Comparison of ENCODE assay signal across 14 cellular contexts in the genomic region with DNA sequence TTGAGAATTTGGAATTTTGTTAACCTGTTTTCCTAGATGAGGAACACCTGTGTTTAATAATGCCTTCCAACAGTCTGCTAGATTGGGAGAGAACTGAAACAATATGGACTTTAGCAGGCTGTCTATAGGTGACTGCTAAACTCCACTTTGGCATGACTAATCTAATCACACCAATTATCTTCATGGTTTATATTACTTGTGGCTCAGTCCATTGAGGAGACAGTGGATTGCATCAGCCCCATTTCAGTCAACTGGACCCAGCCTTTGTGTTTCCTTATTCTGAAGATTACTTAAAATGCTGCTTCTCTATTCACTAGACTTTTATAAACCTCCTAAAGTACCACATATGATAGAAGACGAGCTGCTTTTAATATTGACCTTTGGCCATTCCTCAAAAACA.
DNase-seq lines count a peak whose midpoint lies in the region; ATAC-seq, FAIRE-seq and TF ChIP-seq lines count a peak whose summit lies in the region.
"Had no signal": no experiment of that assay in that cellular context is flagged by ENCODE, and none has a peak within 500 bp of the region (broad histone marks: within the 10 kb centered on the region; RNA-seq: fewer than 3 reads in every experiment).

No MANE protein-coding gene starts in this region.

- H3K27ac ChIP-seq in GM23338 (ENCODE audit: low read depth), result no peak overlapping the region
- no peak overlapping the region for H3K27ac ChIP-seq in OCI-LY7 (ENCODE audit: low read depth, low read length, poor library complexity, severe bottlenecking)
- H3K27ac ChIP-seq: left ventricle myocardium inferior, ovary had no signal

- no peaks in the 10 kb centered on the region for H3K27me3 Mint-ChIP-seq in GM23338 (ENCODE audit: insufficient read depth, low read depth, poor library complexity)
- H3K27me3 Mint-ChIP-seq in nephron progenitor cell (ENCODE audit: low read depth, poor library complexity), result no peaks in the 10 kb centered on the region
- H3K27me3 Mint-ChIP-seq: activated CD4-positive, alpha-beta T cell treated with anti-CD3 and anti-CD28 coated beads, Interleukin-2, amount 10 ng/mL, durations not matched to agents 7 days and 5 days; CD4-positive, alpha-beta memory T cell; stimulated activated naive B cell treated with anti-CD40 and anti-IgM and Interleukin-4, amounts not matched to agents 10 μg/mL and 1 μg/mL and 100 μg/mL, for 72 hours had no signal

- no peaks in the 10 kb centered on the region for H3K9me3 ChIP-seq in OCI-LY7 (ENCODE audit: low read length)
- H3K9me3 ChIP-seq: ovary had no signal

- CTCF ChIA-PET in OCI-LY7 (lab: Charles Lee; ENCODE audit: unreplicated experiment), result no interaction called here

- H3K9me2 ChIP-seq in GM23338 (ENCODE audit: insufficient read depth), result no peaks in the 10 kb centered on the region
- H3K9me2 ChIP-seq in OCI-LY7 (ENCODE audit: insufficient read depth, low read length), result no peaks in the 10 kb centered on the region

- POLR2A ChIA-PET in OCI-LY7 (lab: Charles Lee), result interaction anchor here (0.7 kb wide), 1 partner anchor 38 kb away, joined by 6 read pairs; no protein-coding TSS in a partner anchor

- peaks cover 2% of the 10 kb centered on the region; the same call in 1 of the 3 replicates for H3K36me3 Mint-ChIP-seq in GM23338 (ENCODE audit: low read depth)
- H3K36me3 Mint-ChIP-seq in nephron progenitor cell (ENCODE audit: low read depth), result peaks cover 13% of the 10 kb centered on the region
- H3K36me3 Mint-ChIP-seq: CD4-positive, alpha-beta memory T cell had no signal

- no peaks in the 10 kb centered on the region for H3F3A ChIP-seq in GM23338 (replicated peaks; ENCODE audit: low read depth)

- H3K4me1 ChIP-seq in GM23338 (ENCODE audit: insufficient read depth), result no peaks in the 10 kb centered on the region
- H3K4me1 ChIP-seq in OCI-LY7 (ENCODE audit: insufficient read depth, low read length, poor library complexity, severe bottlenecking), result no peaks in the 10 kb centered on the region

- H3K4me3 Mint-ChIP-seq in GM23338, result no peak overlapping the region
- H3K4me3 Mint-ChIP-seq in nephron progenitor cell, result no peak overlapping the region
- H3K4me3 Mint-ChIP-seq: activated CD4-positive, alpha-beta T cell treated with anti-CD3 and anti-CD28 coated beads, Interleukin-2, amount 10 ng/mL, durations not matched to agents 7 days and 5 days; CD4-positive, alpha-beta memory T cell; stimulated activated naive B cell treated with anti-CD40 and anti-IgM and Interleukin-4, amounts not matched to agents 10 μg/mL and 1 μg/mL and 100 μg/mL, for 72 hours had no signal

- H3K36me3 ChIP-seq in GM23338 (ENCODE audit: insufficient read depth) (no peaks in the 10 kb centered on the region), bronchial epithelial cell (ENCODE audit: control insufficient read depth, insufficient read depth, low read length) (no peaks in the 10 kb centered on the region), OCI-LY7 (ENCODE audit: insufficient read depth, low read length) (no peaks in the 10 kb centered on the region)
- H3K36me3 ChIP-seq: left ventricle myocardium inferior, ovary had no signal

- DNase-seq in GM23338 (ENCODE audit: low spot score), result no peak
- peak; percentile 3 for DNase-seq in NCI-H460 (ENCODE audit: extremely low read depth, low read depth)
- peak; percentile 15 for DNase-seq in bronchial epithelial cell (ENCODE audit: low read depth)
- no peak for DNase-seq in nephron progenitor cell
- no peak for DNase-seq in OCI-LY7 (ENCODE audit: low spot score)
- no peak for DNase-seq in cortex of kidney (lab: John Stamatoyannopoulos, UW)
- no peak for DNase-seq in AG08395 (ENCODE audit: low spot score)
- DNase-seq: activated CD4-positive, alpha-beta T cell treated with anti-CD3 and anti-CD28 coated beads, Interleukin-2, amount 10 ng/mL, durations not matched to agents 7 days and 5 days; CD4-positive, alpha-beta memory T cell; left ventricle myocardium inferior; ovary; stimulated activated naive B cell treated with anti-CD40 and anti-IgM and Interleukin-4, amounts not matched to agents 10 μg/mL and 1 μg/mL and 100 μg/mL, for 72 hours had no signal

- no peaks in the 10 kb centered on the region for H3K27me3 ChIP-seq in GM23338 (ENCODE audit: insufficient read depth)
- no peaks in the 10 kb centered on the region for H3K27me3 ChIP-seq in bronchial epithelial cell (ENCODE audit: control insufficient read depth, insufficient read depth, low read length)
- H3K27me3 ChIP-seq: ovary had no signal

- BruUV-seq in OCI-LY7 (replicated peaks; lab: Mats Ljungman, UMichigan), result no TSS peak

- H3K79me2 ChIP-seq in GM23338 (replicated peaks; ENCODE audit: insufficient read depth) (no peaks in the 10 kb centered on the region), OCI-LY7 (ENCODE audit: insufficient read depth, low read depth, low read length) (no peaks in the 10 kb centered on the region)

- TF ChIP-seq CTCF in GM23338 (conservative IDR thresholded peaks at IDR 0.05; ENCODE audit: low read depth in 2 of 2) (no peak), bronchial epithelial cell (IDR thresholded peaks at IDR 0.05; ENCODE audit: insufficient read depth, low read length, severe bottlenecking) (no peak), nephron progenitor cell (IDR thresholded peaks at IDR 0.05) (no peak), OCI-LY7 (conservative IDR thresholded peaks at IDR 0.05; ENCODE audit: low read length) (no peak)

- H3K4me2 ChIP-seq in GM23338 (no peak overlapping the region), OCI-LY7 (ENCODE audit: low read length) (no peak overlapping the region)

- intact Hi-C loops in OCI-LY7 (cut with micrococcal nuclease; ENCODE audit: unreplicated experiment), result no loop called here

- no peak for FAIRE-seq in bronchial epithelial cell (lab: Jason Lieb, UNC)
- FAIRE-seq: K562 had no signal

- no peaks in the 10 kb centered on the region for H4K20me1 ChIP-seq in GM23338 (replicated peaks; ENCODE audit: insufficient read depth)
- no peaks in the 10 kb centered on the region for H4K20me1 ChIP-seq in OCI-LY7 (ENCODE audit: insufficient read depth, low read length)

- H3K4me1 Mint-ChIP-seq in GM23338 (peaks cover 18% of the 10 kb centered on the region), nephron progenitor cell (peaks cover 64% of the 10 kb centered on the region)
- H3K4me1 Mint-ChIP-seq: activated CD4-positive, alpha-beta T cell treated with anti-CD3 and anti-CD28 coated beads, Interleukin-2, amount 10 ng/mL, durations not matched to agents 7 days and 5 days; CD4-positive, alpha-beta memory T cell; stimulated activated naive B cell treated with anti-CD40 and anti-IgM and Interleukin-4, amounts not matched to agents 10 μg/mL and 1 μg/mL and 100 μg/mL, for 72 hours had no signal

- H2AFZ ChIP-seq in GM23338, result peak overlapping the region; percentile 3; the same call in 1 of the 2 replicates
- H2AFZ ChIP-seq in OCI-LY7 (ENCODE audit: low read length), result no peak overlapping the region

- ATAC-seq in GM23338, result no peak
- no peak for ATAC-seq in HG03520 (IDR thresholded peaks at IDR 0.05; ENCODE audit: unreplicated experiment)
- ATAC-seq: K562 had no signal

- H3K4me3 ChIP-seq in GM23338 (no peak overlapping the region), bronchial epithelial cell (ENCODE audit: low read depth, low read length) (no peak overlapping the region), OCI-LY7 (ENCODE audit: low read depth, low read length, poor library complexity, severe bottlenecking) (no peak overlapping the region)
- H3K4me3 ChIP-seq: K562, left ventricle myocardium inferior, ovary had no signal

- H3K27ac Mint-ChIP-seq in GM23338, result peak overlapping the region; percentile 86
- peak overlapping the region; percentile 81 for H3K27ac Mint-ChIP-seq in nephron progenitor cell
- H3K27ac Mint-ChIP-seq: activated CD4-positive, alpha-beta T cell treated with anti-CD3 and anti-CD28 coated beads, Interleukin-2, amount 10 ng/mL, durations not matched to agents 7 days and 5 days; CD4-positive, alpha-beta memory T cell; stimulated activated naive B cell treated with anti-CD40 and anti-IgM and Interleukin-4, amounts not matched to agents 10 μg/mL and 1 μg/mL and 100 μg/mL, for 72 hours had no signal

- H3K9me3 Mint-ChIP-seq in GM23338, result peaks cover 2% of the 10 kb centered on the region; the same call in 2 of the 3 replicates
- H3K9me3 Mint-ChIP-seq in nephron progenitor cell, result peaks cover 16% of the 10 kb centered on the region

TF ChIP-seq in GM23338, 12 proteins besides CTCF, POLR2A, EP300 and RAD21 (continues in another document):
- no peak for TF ChIP-seq EZH2 (IDR thresholded peaks at IDR 0.05; ENCODE audit: low read depth, unreplicated experiment)
- no peak for TF ChIP-seq ZNF114 (CRISPR knock-in tag; IDR thresholded peaks at IDR 0.05)
- TF ChIP-seq ZNF331 (CRISPR knock-in tag; IDR thresholded peaks at IDR 0.05; ENCODE audit: low read depth), result no peak

Comparison
In these comparisons a context has a peak if more than half of its experiments do, and no peak if none do; other contexts are left out.
1. DNase-seq: peak in NCI-H460 (single experiment) and bronchial epithelial cell (single experiment); none in GM23338 (single experiment), nephron progenitor cell (single experiment), OCI-LY7 (single experiment), cortex of kidney (single experiment) and AG08395 (single experiment).